1 cellular context compared by ENCODE assay signal in the genomic region with DNA sequence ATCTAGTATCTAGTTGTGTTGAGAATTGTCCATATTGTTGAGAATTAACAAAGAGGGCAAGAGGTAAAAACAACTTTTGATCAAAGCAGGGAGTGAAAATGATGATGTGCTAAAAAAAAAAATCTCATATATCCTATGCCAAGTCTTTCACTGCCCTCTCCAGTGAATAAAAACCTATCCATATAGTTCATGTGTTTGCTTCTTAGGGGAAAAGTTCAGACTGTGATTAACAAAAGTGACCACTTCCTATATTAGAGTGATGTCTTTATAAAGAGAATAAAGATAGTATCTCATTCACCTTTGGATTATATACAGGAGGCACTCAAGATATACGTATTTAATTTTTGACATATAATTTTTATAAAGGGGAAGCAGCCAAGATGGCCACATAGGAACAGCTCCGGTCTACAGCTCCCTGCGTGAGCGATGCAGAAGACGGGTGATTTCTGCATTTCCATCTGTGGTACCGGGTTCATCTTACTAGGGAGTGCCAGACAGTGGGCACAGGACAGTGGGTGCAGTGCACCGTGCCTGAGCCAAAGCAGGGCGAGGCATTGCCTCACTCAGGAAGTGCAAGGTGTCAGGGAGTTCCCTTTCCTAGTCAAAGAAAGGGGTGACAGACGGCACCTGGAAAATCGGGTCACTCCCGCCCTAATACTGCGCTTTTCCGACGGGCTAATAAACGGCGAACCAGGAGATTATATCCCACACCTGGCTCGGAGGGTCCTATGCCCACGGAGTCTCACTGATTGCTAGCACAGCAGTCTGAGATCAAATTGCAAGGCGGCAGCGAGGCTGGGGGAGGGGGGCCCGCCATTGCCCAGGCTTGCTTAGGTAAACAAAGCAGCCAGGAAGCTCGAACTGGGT.
TF ChIP-seq lines count a peak whose summit lies in the region.

No MANE protein-coding gene starts in this region.

TF ChIP-seq in K562, 482 proteins besides CTCF, POLR2A, EP300 and RAD21 (continued from another document):
- TF ChIP-seq, protein P1, sequence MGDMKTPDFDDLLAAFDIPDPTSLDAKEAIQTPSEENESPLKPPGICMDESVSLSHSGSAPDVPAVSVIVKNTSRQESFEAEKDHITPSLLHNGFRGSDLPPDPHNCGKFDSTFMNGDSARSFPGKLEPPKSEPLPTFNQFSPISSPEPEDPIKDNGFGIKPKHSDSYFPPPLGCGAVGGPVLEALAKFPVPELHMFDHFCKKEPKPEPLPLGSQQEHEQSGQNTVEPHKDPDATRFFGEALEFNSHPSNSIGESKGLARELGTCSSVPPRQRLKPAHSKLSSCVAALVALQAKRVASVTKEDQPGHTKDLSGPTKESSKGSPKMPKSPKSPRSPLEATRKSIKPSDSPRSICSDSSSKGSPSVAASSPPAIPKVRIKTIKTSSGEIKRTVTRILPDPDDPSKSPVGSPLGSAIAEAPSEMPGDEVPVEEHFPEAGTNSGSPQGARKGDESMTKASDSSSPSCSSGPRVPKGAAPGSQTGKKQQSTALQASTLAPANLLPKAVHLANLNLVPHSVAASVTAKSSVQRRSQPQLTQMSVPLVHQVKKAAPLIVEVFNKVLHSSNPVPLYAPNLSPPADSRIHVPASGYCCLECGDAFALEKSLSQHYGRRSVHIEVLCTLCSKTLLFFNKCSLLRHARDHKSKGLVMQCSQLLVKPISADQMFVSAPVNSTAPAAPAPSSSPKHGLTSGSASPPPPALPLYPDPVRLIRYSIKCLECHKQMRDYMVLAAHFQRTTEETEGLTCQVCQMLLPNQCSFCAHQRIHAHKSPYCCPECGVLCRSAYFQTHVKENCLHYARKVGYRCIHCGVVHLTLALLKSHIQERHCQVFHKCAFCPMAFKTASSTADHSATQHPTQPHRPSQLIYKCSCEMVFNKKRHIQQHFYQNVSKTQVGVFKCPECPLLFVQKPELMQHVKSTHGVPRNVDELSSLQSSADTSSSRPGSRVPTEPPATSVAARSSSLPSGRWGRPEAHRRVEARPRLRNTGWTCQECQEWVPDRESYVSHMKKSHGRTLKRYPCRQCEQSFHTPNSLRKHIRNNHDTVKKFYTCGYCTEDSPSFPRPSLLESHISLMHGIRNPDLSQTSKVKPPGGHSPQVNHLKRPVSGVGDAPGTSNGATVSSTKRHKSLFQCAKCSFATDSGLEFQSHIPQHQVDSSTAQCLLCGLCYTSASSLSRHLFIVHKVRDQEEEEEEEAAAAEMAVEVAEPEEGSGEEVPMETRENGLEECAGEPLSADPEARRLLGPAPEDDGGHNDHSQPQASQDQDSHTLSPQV (IDR thresholded peaks at IDR 0.05) = 0 out of 2 replicates have a peak, but pooled peaks have one; percentile 39
- TF ChIP-seq, protein P2, sequence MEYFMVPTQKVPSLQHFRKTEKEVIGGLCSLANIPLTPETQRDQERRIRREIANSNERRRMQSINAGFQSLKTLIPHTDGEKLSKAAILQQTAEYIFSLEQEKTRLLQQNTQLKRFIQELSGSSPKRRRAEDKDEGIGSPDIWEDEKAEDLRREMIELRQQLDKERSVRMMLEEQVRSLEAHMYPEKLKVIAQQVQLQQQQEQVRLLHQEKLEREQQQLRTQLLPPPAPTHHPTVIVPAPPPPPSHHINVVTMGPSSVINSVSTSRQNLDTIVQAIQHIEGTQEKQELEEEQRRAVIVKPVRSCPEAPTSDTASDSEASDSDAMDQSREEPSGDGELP (CRISPR knock-in tag; IDR thresholded peaks at IDR 0.05; ENCODE audit: borderline replicate concordance) = peak; percentile 59; the same call in 1 of the 2 replicates
- TF ChIP-seq NFRKB (IDR thresholded peaks at IDR 0.05; ENCODE audit: low read depth) = peak; percentile 97
